Comparison of ENCODE assay signal across 8 cellular contexts in the genomic region with DNA sequence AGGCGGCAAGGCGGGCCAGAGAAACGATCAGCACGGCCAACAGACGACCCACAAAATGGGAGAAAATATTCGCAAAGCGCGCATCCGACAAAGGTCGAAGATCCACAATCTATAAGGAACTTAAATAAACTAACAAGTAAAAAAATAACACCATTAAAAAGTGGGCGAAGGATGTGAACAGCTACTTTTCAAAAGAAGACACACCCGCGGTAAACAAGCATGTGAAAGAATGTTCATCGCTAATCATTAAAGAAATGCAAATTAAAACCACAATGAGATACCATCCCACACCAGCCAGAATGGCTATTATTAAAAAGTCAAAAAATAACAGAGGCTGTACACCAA.
DNase-seq lines count a peak whose midpoint lies in the region; ATAC-seq, FAIRE-seq and TF ChIP-seq lines count a peak whose summit lies in the region.

No MANE protein-coding gene starts in this region.

- H3K4me3 ChIP-seq in keratinocyte (ENCODE audit: control insufficient read depth in 2 of 3, extremely low read depth in 1 of 3, insufficient read depth in 2 of 3, low read depth in 1 of 3, low read length in 3 of 3) (peak overlapping the region in 1 of 3 experiments; percentile 86), adrenal gland (peak overlapping the region in 2 of 4 donors; percentile 74 to 82)

- no peaks in the 10 kb centered on the region for H4K20me1 ChIP-seq in keratinocyte (ENCODE audit: control insufficient read depth, extremely low read depth, insufficient read depth, low read length)

- H3K27me3 Mint-ChIP-seq in activated naive CD4-positive, alpha-beta T cell treated with anti-CD3 and anti-CD28 coated beads, Interleukin-2, amount 10 ng/mL, durations not matched to agents 7 days and 5 days, result peaks cover 36% of the 10 kb centered on the region
- H3K27me3 Mint-ChIP-seq in WTC11 (ENCODE audit: low read depth) (peaks cover 3% of the 10 kb centered on the region), type B pancreatic cell (peaks cover 16% of the 10 kb centered on the region)

- peaks cover 16% of the 10 kb centered on the region for H3K4me1 ChIP-seq in keratinocyte (ENCODE audit: control insufficient read depth, extremely low read depth, insufficient read depth, low read length)
- H3K4me1 ChIP-seq in adrenal gland (replicated peaks in 1 of 2), result peaks cover 0 to 18% of the 10 kb centered on the region in 2 donors

- intact Hi-C loops in adrenal gland (cut with DNase I), result no loop called here

- no peaks in the 10 kb centered on the region for H3K36me3 Mint-ChIP-seq in activated naive CD4-positive, alpha-beta T cell treated with anti-CD3 and anti-CD28 coated beads, Interleukin-2, amount 10 ng/mL, durations not matched to agents 7 days and 5 days
- peaks cover 3% of the 10 kb centered on the region for H3K36me3 Mint-ChIP-seq in WTC11
- H3K36me3 Mint-ChIP-seq in type B pancreatic cell, result no peaks in the 10 kb centered on the region

- CTCF ChIA-PET in activated naive CD4-positive, alpha-beta T cell treated with anti-CD3 and anti-CD28 coated beads, Interleukin-2, amount 10 ng/mL, durations not matched to agents 7 days and 5 days (lab: Charles Lee), result interaction anchor here (0.6 to 3.2 kb wide), 27 partner anchors 9 to 354 kb away, joined by 3 to 76 read pairs (median 4); partner anchors contain the start of gene NSFL1C
- CTCF ChIA-PET in WTC11 (lab: Charles Lee), result interaction anchor here (0.7 to 2.5 kb wide), 68 partner anchors 9 to 603 kb away, joined by 3 to 45 read pairs (median 5); partner anchors contain the start of genes NSFL1C and TGM6

- H3K27ac Mint-ChIP-seq in activated naive CD4-positive, alpha-beta T cell treated with anti-CD3 and anti-CD28 coated beads, Interleukin-2, amount 10 ng/mL, durations not matched to agents 7 days and 5 days, result no peak overlapping the region
- H3K27ac Mint-ChIP-seq in WTC11 (no peak overlapping the region), type B pancreatic cell (peak overlapping the region; percentile 88)

- TF ChIP-seq POLR2A in adrenal gland (IDR thresholded peaks at IDR 0.05), result no peak

- H3K4me1 Mint-ChIP-seq in activated naive CD4-positive, alpha-beta T cell treated with anti-CD3 and anti-CD28 coated beads, Interleukin-2, amount 10 ng/mL, durations not matched to agents 7 days and 5 days, result peaks cover 14% of the 10 kb centered on the region
- H3K4me1 Mint-ChIP-seq in WTC11, result peaks cover 14% of the 10 kb centered on the region
- peaks cover 11% of the 10 kb centered on the region for H3K4me1 Mint-ChIP-seq in type B pancreatic cell (ENCODE audit: unreplicated experiment)

- H3K9me1 ChIP-seq in keratinocyte (ENCODE audit: control insufficient read depth, extremely low read depth, insufficient read depth, low read length), result peaks cover 2% of the 10 kb centered on the region

- no peak overlapping the region for H3K27ac ChIP-seq in keratinocyte (ENCODE audit: control insufficient read depth, insufficient read depth, low read length)
- H3K27ac ChIP-seq in adrenal gland, result no peak overlapping the region

- H3K79me2 ChIP-seq in keratinocyte (ENCODE audit: control insufficient read depth, insufficient read depth, low read length), result peaks cover 5% of the 10 kb centered on the region

- peak; percentile 85 for FAIRE-seq in keratinocyte (lab: Jason Lieb, UNC)

- peak overlapping the region; percentile 91 for H3K9ac ChIP-seq in keratinocyte (ENCODE audit: control insufficient read depth, extremely low read depth, insufficient read depth, low read length)

- POLR2A ChIA-PET in WTC11 (lab: Charles Lee), result interaction anchor here (0.6 to 1.2 kb wide), 2 partner anchors 170 to 558 kb away, joined by 3 read pairs; no protein-coding TSS in a partner anchor

- no peaks in the 10 kb centered on the region for H3K9me3 Mint-ChIP-seq in activated naive CD4-positive, alpha-beta T cell treated with anti-CD3 and anti-CD28 coated beads, Interleukin-2, amount 10 ng/mL, durations not matched to agents 7 days and 5 days
- peaks cover 4% of the 10 kb centered on the region for H3K9me3 Mint-ChIP-seq in WTC11
- no peaks in the 10 kb centered on the region for H3K9me3 Mint-ChIP-seq in type B pancreatic cell

- peak overlapping the region; percentile 57 for H3K4me2 ChIP-seq in keratinocyte (ENCODE audit: control insufficient read depth, extremely low read depth, insufficient read depth, low read depth, low read length)

- dilution Hi-C loops in keratinocyte (cut with MboI; ENCODE audit: extremely low pct_ligation_motif_present, low sequenced_read_pairs), result no loop called here

- H2AFZ ChIP-seq in keratinocyte (ENCODE audit: control insufficient read depth, low read length), result peak overlapping the region; percentile 78

- WGBS in adrenal gland, 4 donors, result 18 to 23% (median 22%) methylated on average over 14 of the region's 14 CpGs

- DNase-seq in activated naive CD4-positive, alpha-beta T cell treated with anti-CD3 and anti-CD28 coated beads, Interleukin-2, amount 10 ng/mL, durations not matched to agents 7 days and 5 days, result no peak
- no peak for DNase-seq in activated naive CD4-positive, alpha-beta T cell (lab: John Stamatoyannopoulos, UW)
- DNase-seq in WTC11 (ENCODE audit: low spot score), result no peak
- no peak for DNase-seq in keratinocyte (ENCODE audit: low read depth, low spot score)
- DNase-seq in type B pancreatic cell (ENCODE audit: extremely low spot score, unreplicated experiment), result no peak
- no peak for DNase-seq in cerebellar cortex (ENCODE audit: low spot score)
- no peak for DNase-seq in adrenal gland
- no peak for DNase-seq in DMS53 treated with DMSO at 0.1 percent for 48 hours (lab: John Stamatoyannopoulos, UW; ENCODE audit: unreplicated experiment)

- H3K4me3 Mint-ChIP-seq in activated naive CD4-positive, alpha-beta T cell treated with anti-CD3 and anti-CD28 coated beads, Interleukin-2, amount 10 ng/mL, durations not matched to agents 7 days and 5 days, result peak overlapping the region; percentile 79
- H3K4me3 Mint-ChIP-seq in WTC11 (peak overlapping the region; percentile 88), type B pancreatic cell (peak overlapping the region; percentile 94)

- H3K9me3 ChIP-seq in keratinocyte (ENCODE audit: control insufficient read depth, low read depth, low read length) (no peaks in the 10 kb centered on the region), adrenal gland (replicated peaks in 1 of 3) (no peaks in the 10 kb centered on the region)

- no peak; the same call in 1 of the 2 replicates for TF ChIP-seq CTCF in WTC11 (IDR thresholded peaks at IDR 0.05)
- no peak for TF ChIP-seq CTCF in keratinocyte (optimal IDR thresholded peaks at IDR 0.05 in 1 of 3, IDR thresholded peaks at IDR 0.05 in 1 of 3, conservative IDR thresholded peaks at IDR 0.05 in 1 of 3; ENCODE audit: extremely low read depth in 1 of 3, insufficient read depth in 2 of 3, low read length in 3 of 3)
- TF ChIP-seq CTCF in type B pancreatic cell (conservative IDR thresholded peaks at IDR 0.05), result no peak
- no peak for TF ChIP-seq CTCF in adrenal gland (IDR thresholded peaks at IDR 0.05)

- no peak for ATAC-seq in WTC11

- H3K36me3 ChIP-seq in keratinocyte (ENCODE audit: control insufficient read depth in 2 of 2, extremely low read depth in 1 of 2, insufficient read depth in 2 of 2, low read length in 2 of 2) (no peaks in the 10 kb centered on the region), adrenal gland (replicated peaks in 1 of 2) (no peaks in the 10 kb centered on the region)

- H3K27me3 ChIP-seq in keratinocyte (ENCODE audit: control insufficient read depth, extremely low read depth, insufficient read depth, low read length) (no peaks in the 10 kb centered on the region), adrenal gland (no peaks in the 10 kb centered on the region)

TF ChIP-seq in WTC11, 78 proteins besides CTCF, POLR2A, EP300 and RAD21 (continues in another document):
- TF ChIP-seq, protein P1, sequence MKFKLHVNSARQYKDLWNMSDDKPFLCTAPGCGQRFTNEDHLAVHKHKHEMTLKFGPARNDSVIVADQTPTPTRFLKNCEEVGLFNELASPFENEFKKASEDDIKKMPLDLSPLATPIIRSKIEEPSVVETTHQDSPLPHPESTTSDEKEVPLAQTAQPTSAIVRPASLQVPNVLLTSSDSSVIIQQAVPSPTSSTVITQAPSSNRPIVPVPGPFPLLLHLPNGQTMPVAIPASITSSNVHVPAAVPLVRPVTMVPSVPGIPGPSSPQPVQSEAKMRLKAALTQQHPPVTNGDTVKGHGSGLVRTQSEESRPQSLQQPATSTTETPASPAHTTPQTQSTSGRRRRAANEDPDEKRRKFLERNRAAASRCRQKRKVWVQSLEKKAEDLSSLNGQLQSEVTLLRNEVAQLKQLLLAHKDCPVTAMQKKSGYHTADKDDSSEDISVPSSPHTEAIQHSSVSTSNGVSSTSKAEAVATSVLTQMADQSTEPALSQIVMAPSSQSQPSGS (CRISPR knock-in tag; IDR thresholded peaks at IDR 0.05; ENCODE audit: borderline replicate concordance, low read depth), result no peak
- TF ChIP-seq OVOL2 (CRISPR knock-in tag; IDR thresholded peaks at IDR 0.05; ENCODE audit: borderline replicate concordance) (no peak), CDX4 (CRISPR knock-in tag; IDR thresholded peaks at IDR 0.05; ENCODE audit: borderline replicate concordance) (no peak), ATF6 (CRISPR knock-in tag; IDR thresholded peaks at IDR 0.05) (no peak)
- TF ChIP-seq, protein P2, sequence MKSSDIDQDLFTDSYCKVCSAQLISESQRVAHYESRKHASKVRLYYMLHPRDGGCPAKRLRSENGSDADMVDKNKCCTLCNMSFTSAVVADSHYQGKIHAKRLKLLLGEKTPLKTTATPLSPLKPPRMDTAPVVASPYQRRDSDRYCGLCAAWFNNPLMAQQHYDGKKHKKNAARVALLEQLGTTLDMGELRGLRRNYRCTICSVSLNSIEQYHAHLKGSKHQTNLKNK (CRISPR knock-in tag; IDR thresholded peaks at IDR 0.05), result no peak
